ENCODE assay signal across 10 cellular contexts in the genomic region with DNA sequence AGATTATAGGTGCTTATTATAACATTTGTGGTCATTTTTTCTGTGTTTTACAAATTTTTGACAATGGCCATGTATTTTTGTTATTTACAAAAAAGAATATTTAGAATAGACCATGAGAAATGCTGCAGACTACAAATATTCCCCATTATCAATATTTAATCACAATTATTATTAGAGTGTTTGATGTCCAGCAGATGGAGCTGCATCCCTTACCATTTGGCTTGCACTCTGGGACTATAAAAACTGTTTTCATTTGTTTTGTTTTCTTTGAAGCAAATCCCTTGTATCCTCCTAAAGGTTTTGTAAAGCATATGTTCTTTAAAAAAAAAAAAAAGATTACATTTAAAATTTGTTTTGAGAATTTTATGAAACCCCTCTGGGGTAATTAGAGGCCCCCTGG.
DNase-seq lines count a peak whose midpoint lies in the region; TF ChIP-seq lines count a peak whose summit lies in the region.
"Had no signal": no experiment of that assay in that cellular context is flagged by ENCODE, and none has a peak within 500 bp of the region (broad histone marks: within the 10 kb centered on the region; RNA-seq: fewer than 3 reads in every experiment).

No MANE protein-coding gene starts in this region.

- H3K4me3 ChIP-seq in WERI-Rb-1 (ENCODE audit: low read depth, low read length) = no peak overlapping the region
- H3K4me3 ChIP-seq: SK-N-MC had no signal

- H3K9me3 Mint-ChIP-seq in activated naive CD4-positive, alpha-beta T cell treated with anti-CD3 and anti-CD28 coated beads, Interleukin-2, amount 10 ng/mL, durations not matched to agents 7 days and 5 days = no peaks in the 10 kb centered on the region
- H3K9me3 Mint-ChIP-seq: IgD-negative memory B cell had no signal

- no peaks in the 10 kb centered on the region for H3K9me3 ChIP-seq in WERI-Rb-1 (ENCODE audit: severe bottlenecking)

- no peaks in the 10 kb centered on the region for H3K36me3 Mint-ChIP-seq in activated naive CD4-positive, alpha-beta T cell treated with anti-CD3 and anti-CD28 coated beads, Interleukin-2, amount 10 ng/mL, durations not matched to agents 7 days and 5 days
- H3K36me3 Mint-ChIP-seq: IgD-negative memory B cell had no signal

- H3K36me3 ChIP-seq in WERI-Rb-1 = no peaks in the 10 kb centered on the region

- H3K27ac Mint-ChIP-seq in activated naive CD4-positive, alpha-beta T cell treated with anti-CD3 and anti-CD28 coated beads, Interleukin-2, amount 10 ng/mL, durations not matched to agents 7 days and 5 days = no peak overlapping the region
- H3K27ac Mint-ChIP-seq: IgD-negative memory B cell had no signal

- H3K27me3 ChIP-seq in WERI-Rb-1 (ENCODE audit: insufficient read depth, low read depth, severe bottlenecking) = peaks cover 15% of the 10 kb centered on the region

- peak; percentile 9 for DNase-seq in AG20443 (ENCODE audit: low spot score)
- DNase-seq in H4 (ENCODE audit: low spot score) = peak; percentile 5
- DNase-seq in WERI-Rb-1 = no peak
- peak; percentile 17 for DNase-seq in kidney tubule cell (ENCODE audit: low spot score)
- no peak for DNase-seq in iPS-NIHi11 (ENCODE audit: low spot score)
- no peak for DNase-seq in activated CD4-positive, alpha-beta T cell treated with anti-CD3 and anti-CD28 coated beads, Interleukin-2, amount 50 U/mL, for 1 hour
- DNase-seq in activated naive CD4-positive, alpha-beta T cell treated with anti-CD3 and anti-CD28 coated beads, Interleukin-2, amount 10 ng/mL, durations not matched to agents 7 days and 5 days = no peak
- no peak for DNase-seq in HuH-7 (ENCODE audit: low spot score)

- H3K27ac ChIP-seq in WERI-Rb-1 = no peak overlapping the region
- H3K27ac ChIP-seq: SK-N-MC had no signal

- H3K4me3 Mint-ChIP-seq in activated naive CD4-positive, alpha-beta T cell treated with anti-CD3 and anti-CD28 coated beads, Interleukin-2, amount 10 ng/mL, durations not matched to agents 7 days and 5 days = no peak overlapping the region
- H3K4me3 Mint-ChIP-seq: IgD-negative memory B cell had no signal

- H3K4me1 Mint-ChIP-seq in activated naive CD4-positive, alpha-beta T cell treated with anti-CD3 and anti-CD28 coated beads, Interleukin-2, amount 10 ng/mL, durations not matched to agents 7 days and 5 days = no peaks in the 10 kb centered on the region

- H3K27me3 Mint-ChIP-seq in activated naive CD4-positive, alpha-beta T cell treated with anti-CD3 and anti-CD28 coated beads, Interleukin-2, amount 10 ng/mL, durations not matched to agents 7 days and 5 days = no peaks in the 10 kb centered on the region
- H3K27me3 Mint-ChIP-seq: IgD-negative memory B cell had no signal

- CTCF ChIA-PET in activated naive CD4-positive, alpha-beta T cell treated with anti-CD3 and anti-CD28 coated beads, Interleukin-2, amount 10 ng/mL, durations not matched to agents 7 days and 5 days (lab: Charles Lee) = no interaction called here

- TF ChIP-seq CTCF in WERI-Rb-1 (IDR thresholded peaks at IDR 0.05; ENCODE audit: low read depth, low read length) = 0 out of 2 replicates have a peak, but pooled peaks have one; percentile 7

Comparison
In these comparisons a context has a peak if more than half of its experiments do, and no peak if none do; other contexts are left out.
1. DNase-seq: peak in AG20443 (single experiment), H4 (single experiment) and kidney tubule cell (single experiment); none in WERI-Rb-1 (single experiment), iPS-NIHi11 (single experiment), activated CD4-positive, alpha-beta T cell treated with anti-CD3 and anti-CD28 coated beads, Interleukin-2, amount 50 U/mL, for 1 hour (single experiment), activated naive CD4-positive, alpha-beta T cell treated with anti-CD3 and anti-CD28 coated beads, Interleukin-2, amount 10 ng/mL, durations not matched to agents 7 days and 5 days (single experiment) and HuH-7 (single experiment).